ENCODE assay signal across 11 cellular contexts in genomic region chr22:43488031-43488892, GRCh38.
DNase-seq lines count a peak whose midpoint lies in the region; ATAC-seq and TF ChIP-seq lines count a peak whose summit lies in the region.
"Had no signal": no experiment of that assay in that cellular context is flagged by ENCODE, and none has a peak within 500 bp of the region (broad histone marks: within the 10 kb centered on the region; RNA-seq: fewer than 3 reads in every experiment).

No MANE protein-coding gene starts in this region.

- intact Hi-C loops in sciatic nerve (cut with DNase I), result no loop called here

- no peak overlapping the region for H2BK120ac ChIP-seq in mesendoderm (ENCODE audit: low read depth, low read length)

- H4K5ac ChIP-seq in mesendoderm (ENCODE audit: low read length), result no peak overlapping the region

- no peak overlapping the region for H3K18ac ChIP-seq in mesendoderm (ENCODE audit: low read length)

- no peak overlapping the region for H2BK5ac ChIP-seq in mesendoderm (ENCODE audit: low read length)

- no peak overlapping the region for H3K9ac ChIP-seq in mesendoderm (ENCODE audit: low read length)
- H3K9ac ChIP-seq: KMS-11 had no signal

- H3K36me3 ChIP-seq in WERI-Rb-1 (no peaks in the 10 kb centered on the region), mesendoderm (ENCODE audit: control insufficient read depth, insufficient read depth, low read length) (no peaks in the 10 kb centered on the region), gastroesophageal sphincter (no peaks in the 10 kb centered on the region)

- no peaks in the 10 kb centered on the region for H3K27me3 ChIP-seq in WERI-Rb-1 (ENCODE audit: insufficient read depth, low read depth, severe bottlenecking)
- H3K27me3 ChIP-seq in mesendoderm (ENCODE audit: insufficient read depth, low read length, poor library complexity), result no peaks in the 10 kb centered on the region
- peaks cover 86% of the 10 kb centered on the region for H3K27me3 ChIP-seq in gastroesophageal sphincter

- no peak overlapping the region for H3K4ac ChIP-seq in mesendoderm (ENCODE audit: low read depth, low read length)

- H4K8ac ChIP-seq in mesendoderm (ENCODE audit: low read depth, low read length), result no peak overlapping the region

- H3K79me2 ChIP-seq in mesendoderm (ENCODE audit: control insufficient read depth, insufficient read depth, low read length), result no peaks in the 10 kb centered on the region

- DNase-seq in WERI-Rb-1 (peak; percentile 30), mesendoderm (peak; percentile 35), sciatic nerve (ENCODE audit: low spot score) (no peak), H4 (ENCODE audit: low spot score) (no peak)
- DNase-seq in activated CD4-positive, alpha-beta T cell treated with anti-CD3 and anti-CD28 coated beads for 1 hour, result no peak
- DNase-seq: NCI-H1092, NCI-H446, NCI-H748 treated with DMSO at 0.1 percent for 48 hours had no signal

- TF ChIP-seq CTCF in WERI-Rb-1 (IDR thresholded peaks at IDR 0.05; ENCODE audit: low read depth, low read length) (no peak), gastroesophageal sphincter (IDR thresholded peaks at IDR 0.05) (no peak)

- no peak overlapping the region for H2BK15ac ChIP-seq in mesendoderm (replicated peaks; ENCODE audit: low read depth)

- ATAC-seq in sciatic nerve (peak; percentile 30), gastroesophageal sphincter (no peak)

- no peaks in the 10 kb centered on the region for H3K79me1 ChIP-seq in mesendoderm (ENCODE audit: low read length)

- no peak for TF ChIP-seq EP300 in gastroesophageal sphincter (IDR thresholded peaks at IDR 0.05)

- no peak overlapping the region for H3K23ac ChIP-seq in mesendoderm (ENCODE audit: low read length)

- H3K4me3 ChIP-seq in WERI-Rb-1 (ENCODE audit: low read depth, low read length), result peak overlapping the region; percentile 6; the same call in 1 of the 2 replicates
- no peak overlapping the region for H3K4me3 ChIP-seq in mesendoderm (ENCODE audit: low read length)
- H3K4me3 ChIP-seq in gastroesophageal sphincter, result no peak overlapping the region

- no peak overlapping the region for H3K4me2 ChIP-seq in mesendoderm (ENCODE audit: low read length)
- H3K4me2 ChIP-seq: KMS-11 had no signal

- H3K27ac ChIP-seq in WERI-Rb-1, result peak overlapping the region; percentile 70
- peak overlapping the region; percentile 91 for H3K27ac ChIP-seq in cingulate gyrus (ENCODE audit: low read depth, low read length)
- H3K27ac ChIP-seq in mesendoderm (ENCODE audit: low read depth, low read length), result no peak overlapping the region
- H3K27ac ChIP-seq in gastroesophageal sphincter, result no peak overlapping the region
- H3K27ac ChIP-seq: KMS-11 had no signal

- H3K4me1 ChIP-seq in mesendoderm (ENCODE audit: control insufficient read depth, low read depth, low read length) (no peaks in the 10 kb centered on the region), gastroesophageal sphincter (no peaks in the 10 kb centered on the region)

- TF ChIP-seq POLR2A in gastroesophageal sphincter (IDR thresholded peaks at IDR 0.05), result no peak

- H2AK5ac ChIP-seq in mesendoderm (ENCODE audit: low read length), result no peak overlapping the region

- no CpG with 5 or more reads among the region's 26 CpGs for WGBS in mesendoderm (ENCODE audit: extremely low coverage, insufficient coverage, low lambda C conversion rate)
- WGBS in gastroesophageal sphincter (ENCODE audit: low coverage in 1 of 2), 2 donors, result 30 to 68% methylated on average over 10 to 12 of the region's 26 CpGs

- no peak overlapping the region for H3K56ac ChIP-seq in mesendoderm (ENCODE audit: low read length)

- H3K9me3 ChIP-seq in WERI-Rb-1 (ENCODE audit: severe bottlenecking) (no peaks in the 10 kb centered on the region), gastroesophageal sphincter (no peaks in the 10 kb centered on the region)

Comparison
In these comparisons a context has a peak if more than half of its experiments do, and no peak if none do; other contexts are left out.
1. DNase-seq: peak in WERI-Rb-1 (single experiment) and mesendoderm (single experiment); none in sciatic nerve (single experiment), activated CD4-positive, alpha-beta T cell treated with anti-CD3 and anti-CD28 coated beads for 1 hour (single experiment) and H4 (single experiment).
2. H3K27ac ChIP-seq: peak in WERI-Rb-1 (single experiment) and cingulate gyrus (single experiment); none in mesendoderm (single experiment) and gastroesophageal sphincter (0 of 4).